In the genomic region with DNA sequence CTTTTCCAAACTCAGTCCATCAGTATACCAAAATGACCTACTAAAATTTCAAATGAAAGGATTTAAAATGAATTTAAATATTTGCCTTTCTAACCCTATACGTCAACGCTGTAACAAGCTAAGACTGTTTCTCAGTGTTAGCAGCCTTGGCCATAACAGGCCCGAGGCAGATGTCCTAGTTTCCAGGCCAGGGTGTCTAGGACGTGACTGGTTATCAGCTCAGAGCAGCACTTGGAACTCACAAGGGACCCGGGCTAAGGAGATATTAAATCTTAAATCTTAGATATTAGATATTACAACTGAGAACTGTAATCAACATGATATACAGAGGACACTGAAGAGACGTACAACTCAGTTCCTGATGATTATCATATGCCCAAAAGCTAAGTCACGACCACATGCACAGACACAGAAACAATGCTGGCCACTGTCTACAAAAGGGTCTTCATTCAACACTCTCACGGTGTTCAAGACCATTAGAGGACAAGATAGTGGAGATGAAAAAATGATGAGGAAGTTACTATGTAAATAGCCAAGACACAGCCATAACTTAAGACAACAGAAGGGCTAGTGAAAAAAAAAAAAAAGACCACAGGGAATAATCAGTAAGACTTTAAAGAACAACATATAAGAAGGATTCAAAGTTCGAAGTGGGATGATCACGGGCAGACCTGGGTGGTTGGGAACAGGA, we compare ENCODE assay signal across 2 cellular contexts.
TF ChIP-seq lines count a peak whose summit lies in the region.

A gene with protein sequence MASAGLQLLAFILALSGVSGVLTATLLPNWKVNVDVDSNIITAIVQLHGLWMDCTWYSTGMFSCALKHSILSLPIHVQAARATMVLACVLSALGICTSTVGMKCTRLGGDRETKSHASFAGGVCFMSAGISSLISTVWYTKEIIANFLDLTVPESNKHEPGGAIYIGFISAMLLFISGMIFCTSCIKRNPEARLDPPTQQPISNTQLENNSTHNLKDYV (plus strand): TSS at position 641 of the 691 bp plus-strand sequence. CDS start 11,707 bp downstream, outside the sequence.

TF ChIP-seq in IMR-90, 13 proteins besides CTCF, POLR2A, EP300 and RAD21:
- TF ChIP-seq, protein P1, sequence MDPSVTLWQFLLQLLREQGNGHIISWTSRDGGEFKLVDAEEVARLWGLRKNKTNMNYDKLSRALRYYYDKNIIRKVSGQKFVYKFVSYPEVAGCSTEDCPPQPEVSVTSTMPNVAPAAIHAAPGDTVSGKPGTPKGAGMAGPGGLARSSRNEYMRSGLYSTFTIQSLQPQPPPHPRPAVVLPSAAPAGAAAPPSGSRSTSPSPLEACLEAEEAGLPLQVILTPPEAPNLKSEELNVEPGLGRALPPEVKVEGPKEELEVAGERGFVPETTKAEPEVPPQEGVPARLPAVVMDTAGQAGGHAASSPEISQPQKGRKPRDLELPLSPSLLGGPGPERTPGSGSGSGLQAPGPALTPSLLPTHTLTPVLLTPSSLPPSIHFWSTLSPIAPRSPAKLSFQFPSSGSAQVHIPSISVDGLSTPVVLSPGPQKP (IDR thresholded peaks at IDR 0.05; ENCODE audit: borderline replicate concordance, low read depth, low read length): no peak
- TF ChIP-seq CEBPB (IDR thresholded peaks at IDR 0.05; ENCODE audit: low read depth, low read length) (no peak), RFX5 (IDR thresholded peaks at IDR 0.05; ENCODE audit: low read depth, low read length) (no peak), SMC3 (IDR thresholded peaks at IDR 0.05; ENCODE audit: low read depth, low read length) (no peak), MXI1 (IDR thresholded peaks at IDR 0.05; ENCODE audit: borderline replicate concordance, low read depth, low read length) (no peak), CHD1 (IDR thresholded peaks at IDR 0.05; ENCODE audit: low read depth, low read length) (no peak), FOS (IDR thresholded peaks at IDR 0.05; ENCODE audit: low read depth, low read length) (no peak), MAZ (IDR thresholded peaks at IDR 0.05; ENCODE audit: borderline replicate concordance, low read depth, low read length) (no peak), BHLHE40 (IDR thresholded peaks at IDR 0.05; ENCODE audit: low read depth, low read length) (no peak), RCOR1 (IDR thresholded peaks at IDR 0.05; ENCODE audit: insufficient replicate concordance, low read length) (no peak), MAFK (IDR thresholded peaks at IDR 0.05; ENCODE audit: low read depth, low read length) (no peak), NFE2L2 (IDR thresholded peaks at IDR 0.05; ENCODE audit: low read depth, low read length) (no peak)
- TF ChIP-seq, protein P2, sequence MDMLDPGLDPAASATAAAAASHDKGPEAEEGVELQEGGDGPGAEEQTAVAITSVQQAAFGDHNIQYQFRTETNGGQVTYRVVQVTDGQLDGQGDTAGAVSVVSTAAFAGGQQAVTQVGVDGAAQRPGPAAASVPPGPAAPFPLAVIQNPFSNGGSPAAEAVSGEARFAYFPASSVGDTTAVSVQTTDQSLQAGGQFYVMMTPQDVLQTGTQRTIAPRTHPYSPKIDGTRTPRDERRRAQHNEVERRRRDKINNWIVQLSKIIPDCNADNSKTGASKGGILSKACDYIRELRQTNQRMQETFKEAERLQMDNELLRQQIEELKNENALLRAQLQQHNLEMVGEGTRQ (IDR thresholded peaks at IDR 0.05; ENCODE audit: low read depth, low read length): no peak

TF ChIP-seq in WTC11, 78 proteins besides CTCF, POLR2A, EP300 and RAD21:
- TF ChIP-seq FOXJ3 (CRISPR knock-in tag; IDR thresholded peaks at IDR 0.05; ENCODE audit: borderline replicate concordance): no peak
- TF ChIP-seq, protein P3, sequence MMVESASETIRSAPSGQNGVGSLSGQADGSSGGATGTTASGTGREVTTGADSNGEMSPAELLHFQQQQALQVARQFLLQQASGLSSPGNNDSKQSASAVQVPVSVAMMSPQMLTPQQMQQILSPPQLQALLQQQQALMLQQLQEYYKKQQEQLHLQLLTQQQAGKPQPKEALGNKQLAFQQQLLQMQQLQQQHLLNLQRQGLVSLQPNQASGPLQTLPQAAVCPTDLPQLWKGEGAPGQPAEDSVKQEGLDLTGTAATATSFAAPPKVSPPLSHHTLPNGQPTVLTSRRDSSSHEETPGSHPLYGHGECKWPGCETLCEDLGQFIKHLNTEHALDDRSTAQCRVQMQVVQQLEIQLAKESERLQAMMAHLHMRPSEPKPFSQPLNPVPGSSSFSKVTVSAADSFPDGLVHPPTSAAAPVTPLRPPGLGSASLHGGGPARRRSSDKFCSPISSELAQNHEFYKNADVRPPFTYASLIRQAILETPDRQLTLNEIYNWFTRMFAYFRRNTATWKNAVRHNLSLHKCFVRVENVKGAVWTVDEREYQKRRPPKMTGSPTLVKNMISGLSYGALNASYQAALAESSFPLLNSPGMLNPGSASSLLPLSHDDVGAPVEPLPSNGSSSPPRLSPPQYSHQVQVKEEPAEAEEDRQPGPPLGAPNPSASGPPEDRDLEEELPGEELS (CRISPR knock-in tag; IDR thresholded peaks at IDR 0.05): no peak
- no peak for TF ChIP-seq NR3C1 (CRISPR knock-in tag; conservative IDR thresholded peaks at IDR 0.05; ENCODE audit: low read depth)
- no peak for TF ChIP-seq JAZF1 (CRISPR knock-in tag; IDR thresholded peaks at IDR 0.05)
- TF ChIP-seq, protein P4, sequence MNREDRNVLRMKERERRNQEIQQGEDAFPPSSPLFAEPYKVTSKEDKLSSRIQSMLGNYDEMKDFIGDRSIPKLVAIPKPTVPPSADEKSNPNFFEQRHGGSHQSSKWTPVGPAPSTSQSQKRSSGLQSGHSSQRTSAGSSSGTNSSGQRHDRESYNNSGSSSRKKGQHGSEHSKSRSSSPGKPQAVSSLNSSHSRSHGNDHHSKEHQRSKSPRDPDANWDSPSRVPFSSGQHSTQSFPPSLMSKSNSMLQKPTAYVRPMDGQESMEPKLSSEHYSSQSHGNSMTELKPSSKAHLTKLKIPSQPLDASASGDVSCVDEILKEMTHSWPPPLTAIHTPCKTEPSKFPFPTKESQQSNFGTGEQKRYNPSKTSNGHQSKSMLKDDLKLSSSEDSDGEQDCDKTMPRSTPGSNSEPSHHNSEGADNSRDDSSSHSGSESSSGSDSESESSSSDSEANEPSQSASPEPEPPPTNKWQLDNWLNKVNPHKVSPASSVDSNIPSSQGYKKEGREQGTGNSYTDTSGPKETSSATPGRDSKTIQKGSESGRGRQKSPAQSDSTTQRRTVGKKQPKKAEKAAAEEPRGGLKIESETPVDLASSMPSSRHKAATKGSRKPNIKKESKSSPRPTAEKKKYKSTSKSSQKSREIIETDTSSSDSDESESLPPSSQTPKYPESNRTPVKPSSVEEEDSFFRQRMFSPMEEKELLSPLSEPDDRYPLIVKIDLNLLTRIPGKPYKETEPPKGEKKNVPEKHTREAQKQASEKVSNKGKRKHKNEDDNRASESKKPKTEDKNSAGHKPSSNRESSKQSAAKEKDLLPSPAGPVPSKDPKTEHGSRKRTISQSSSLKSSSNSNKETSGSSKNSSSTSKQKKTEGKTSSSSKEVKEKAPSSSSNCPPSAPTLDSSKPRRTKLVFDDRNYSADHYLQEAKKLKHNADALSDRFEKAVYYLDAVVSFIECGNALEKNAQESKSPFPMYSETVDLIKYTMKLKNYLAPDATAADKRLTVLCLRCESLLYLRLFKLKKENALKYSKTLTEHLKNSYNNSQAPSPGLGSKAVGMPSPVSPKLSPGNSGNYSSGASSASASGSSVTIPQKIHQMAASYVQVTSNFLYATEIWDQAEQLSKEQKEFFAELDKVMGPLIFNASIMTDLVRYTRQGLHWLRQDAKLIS (CRISPR knock-in tag; IDR thresholded peaks at IDR 0.05; ENCODE audit: borderline replicate concordance): no peak
- TF ChIP-seq GABPB1 (CRISPR knock-in tag; IDR thresholded peaks at IDR 0.05): no peak
- TF ChIP-seq TEAD4 (CRISPR knock-in tag; IDR thresholded peaks at IDR 0.05): no peak
- no peak for TF ChIP-seq NFYB (CRISPR knock-in tag; conservative IDR thresholded peaks at IDR 0.05; ENCODE audit: low read depth)
- TF ChIP-seq ESRRA (CRISPR knock-in tag; IDR thresholded peaks at IDR 0.05; ENCODE audit: borderline replicate concordance): no peak
- no peak for TF ChIP-seq HMGA2 (CRISPR knock-in tag; IDR thresholded peaks at IDR 0.05)
- TF ChIP-seq NFE2L1 (CRISPR knock-in tag; IDR thresholded peaks at IDR 0.05): no peak
- TF ChIP-seq, protein P5, sequence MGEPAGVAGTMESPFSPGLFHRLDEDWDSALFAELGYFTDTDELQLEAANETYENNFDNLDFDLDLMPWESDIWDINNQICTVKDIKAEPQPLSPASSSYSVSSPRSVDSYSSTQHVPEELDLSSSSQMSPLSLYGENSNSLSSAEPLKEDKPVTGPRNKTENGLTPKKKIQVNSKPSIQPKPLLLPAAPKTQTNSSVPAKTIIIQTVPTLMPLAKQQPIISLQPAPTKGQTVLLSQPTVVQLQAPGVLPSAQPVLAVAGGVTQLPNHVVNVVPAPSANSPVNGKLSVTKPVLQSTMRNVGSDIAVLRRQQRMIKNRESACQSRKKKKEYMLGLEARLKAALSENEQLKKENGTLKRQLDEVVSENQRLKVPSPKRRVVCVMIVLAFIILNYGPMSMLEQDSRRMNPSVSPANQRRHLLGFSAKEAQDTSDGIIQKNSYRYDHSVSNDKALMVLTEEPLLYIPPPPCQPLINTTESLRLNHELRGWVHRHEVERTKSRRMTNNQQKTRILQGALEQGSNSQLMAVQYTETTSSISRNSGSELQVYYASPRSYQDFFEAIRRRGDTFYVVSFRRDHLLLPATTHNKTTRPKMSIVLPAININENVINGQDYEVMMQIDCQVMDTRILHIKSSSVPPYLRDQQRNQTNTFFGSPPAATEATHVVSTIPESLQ (CRISPR knock-in tag; IDR thresholded peaks at IDR 0.05): no peak
- no peak for TF ChIP-seq RORB (CRISPR knock-in tag; IDR thresholded peaks at IDR 0.05)
- TF ChIP-seq NR1H2 (CRISPR knock-in tag; IDR thresholded peaks at IDR 0.05): no peak
- no peak for TF ChIP-seq ZBTB21 (CRISPR knock-in tag; IDR thresholded peaks at IDR 0.05; ENCODE audit: borderline replicate concordance)
- no peak for TF ChIP-seq ZNF219 (CRISPR knock-in tag; IDR thresholded peaks at IDR 0.05; ENCODE audit: borderline replicate concordance)
- no peak for TF ChIP-seq NFATC4 (CRISPR knock-in tag; IDR thresholded peaks at IDR 0.05)
- no peak for TF ChIP-seq SMAD4 (CRISPR knock-in tag; IDR thresholded peaks at IDR 0.05)
- no peak for TF ChIP-seq ETV6 (CRISPR knock-in tag; IDR thresholded peaks at IDR 0.05)
TF ChIP-seq in WTC11: peak in this region for 0.
